ENCODE assay signal across 20 cellular contexts in the genomic region with DNA sequence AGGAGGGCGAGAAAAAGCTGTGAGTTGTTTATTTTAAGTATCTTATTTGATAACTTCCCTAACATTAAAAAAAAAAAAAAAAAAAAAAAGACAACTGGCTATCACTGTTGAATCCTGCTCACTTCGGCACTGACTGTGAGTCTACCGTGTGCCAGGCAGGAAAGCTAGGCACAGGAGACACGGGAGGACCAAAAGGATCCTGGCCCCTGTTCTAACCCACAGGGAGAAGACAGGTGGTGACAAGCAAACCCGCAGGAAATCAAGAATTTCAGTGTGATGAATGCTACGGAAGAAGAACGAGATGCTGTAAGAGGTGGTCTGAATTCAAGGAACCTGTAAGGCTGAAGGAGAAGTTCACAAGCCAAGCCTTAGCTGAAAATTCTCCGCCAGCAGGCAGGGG.
A peak's percentile ranks its signal among the peaks of the same experiment; 100 is the strongest.
DNase-seq lines count a peak whose midpoint lies in the region; ATAC-seq, FAIRE-seq and TF ChIP-seq lines count a peak whose summit lies in the region.
"Had no signal": no experiment of that assay in that cellular context is flagged by ENCODE, and none has a peak within 500 bp of the region (broad histone marks: within the 10 kb centered on the region; RNA-seq: fewer than 3 reads in every experiment).

No MANE protein-coding gene starts in this region.

- intact Hi-C loops in A673 (cut with micrococcal nuclease; ENCODE audit: unreplicated experiment), result loop anchor here (5.0 to 10.0 kb wide), 3 partner anchors 65 to 298 kb away; partner anchors contain the start of gene ATP9A
- intact Hi-C loops in PC-3 (cut with micrococcal nuclease), result loop anchor here (5.0 to 10.0 kb wide), 2 partner anchors 130 to 1958 kb away; partner anchors contain the start of genes ATP9A and ZNF217

- TF ChIP-seq RAD21 in H1 (IDR thresholded peaks at IDR 0.05 in 1 of 2, conservative IDR thresholded peaks at IDR 0.05 in 1 of 2; ENCODE audit: low read depth in 2 of 2, low read length in 2 of 2), result no peak

- no peak overlapping the region for H4K5ac ChIP-seq in H1 (ENCODE audit: insufficient read length, low read depth, low read length)

- H3K36me3 ChIP-seq in A673 (ENCODE audit: insufficient read depth, low read length, poor library complexity, severe bottlenecking) (no peaks in the 10 kb centered on the region), PC-3 (ENCODE audit: low read depth, low read length) (0 out of 2 replicates have a peak, but pooled peaks cover 2% of the 10 kb centered on the region), H1 (ENCODE audit: control insufficient read depth in 2 of 4, insufficient read depth in 4 of 4, low read length in 3 of 4) (no peaks in the 10 kb centered on the region), MM.1S (replicated peaks; ENCODE audit: insufficient read depth, low read length) (no peaks in the 10 kb centered on the region)

- H3K4me2 ChIP-seq in PC-3 (ENCODE audit: low read length) (no peak overlapping the region), H1 (ENCODE audit: insufficient read depth in 1 of 2, low read depth in 2 of 2, low read length in 2 of 2) (no peak overlapping the region), MM.1S (ENCODE audit: low read depth, low read length) (no peak overlapping the region)
- H3K4me2 ChIP-seq: GM23338 had no signal

- no peak for FAIRE-seq in H1 (lab: Jason Lieb, UNC)
- FAIRE-seq: A204.1, D721Med, GM12892, GM18507, HepG2 had no signal

- no peak overlapping the region for H2AFZ ChIP-seq in PC-3 (ENCODE audit: low read length)
- no peak overlapping the region for H2AFZ ChIP-seq in H1 (ENCODE audit: low read length)
- H2AFZ ChIP-seq in MM.1S (ENCODE audit: low read length), result no peak overlapping the region
- H2AFZ ChIP-seq: GM23338 had no signal

- H3K9ac ChIP-seq in PC-3 (ENCODE audit: low read length) (peak overlapping the region; percentile 93), H1 (replicated peaks in 1 of 4; ENCODE audit: extremely low read depth in 1 of 4, low read depth in 3 of 4, low read length in 3 of 4) (no peak overlapping the region), MM.1S (ENCODE audit: low read length) (no peak overlapping the region)

- H3K27me3 ChIP-seq in A673 (replicated peaks; ENCODE audit: insufficient read depth, low read depth, low read length, poor library complexity) (no peaks in the 10 kb centered on the region), PC-3 (ENCODE audit: low read length) (no peaks in the 10 kb centered on the region), H1 (replicated peaks in 1 of 4; ENCODE audit: control insufficient read depth in 3 of 4, extremely low read depth in 1 of 4, insufficient read depth in 3 of 4, low read length in 3 of 4) (no peaks in the 10 kb centered on the region), MM.1S (replicated peaks; ENCODE audit: insufficient read depth, low read length) (no peaks in the 10 kb centered on the region)

- H3K56ac ChIP-seq in H1 (replicated peaks; ENCODE audit: insufficient read length, low read depth, low read length), result no peak overlapping the region

- H2BK20ac ChIP-seq in H1 (ENCODE audit: low read length), result no peak overlapping the region

- 0 out of 2 replicates have a peak overlapping the region, but pooled peaks have one; percentile 34 for H2AK5ac ChIP-seq in H1 (ENCODE audit: low read depth, low read length)

- no peaks in the 10 kb centered on the region for H3K79me1 ChIP-seq in H1 (ENCODE audit: low read depth, low read length)

- no peak for ATAC-seq in PC-3
- ATAC-seq: GM23338, HCT116, HepG2 had no signal

- H3F3A ChIP-seq in PC-3 (ENCODE audit: low read length, unreplicated experiment) (peaks cover 6% of the 10 kb centered on the region), MM.1S (ENCODE audit: insufficient read depth, low read length) (no peaks in the 10 kb centered on the region)

- in situ Hi-C loops in G401 (cut with HindIII; ENCODE audit: low sequenced_read_pairs), result no loop called here

- H3K79me2 ChIP-seq in PC-3 (ENCODE audit: low read length), result peaks cover 12% of the 10 kb centered on the region
- no peaks in the 10 kb centered on the region for H3K79me2 ChIP-seq in H1 (ENCODE audit: control insufficient read depth in 1 of 2, insufficient read depth in 2 of 2, low read length in 2 of 2)
- no peaks in the 10 kb centered on the region for H3K79me2 ChIP-seq in MM.1S (ENCODE audit: low read length)

- no peak overlapping the region for H2BK15ac ChIP-seq in H1 (ENCODE audit: low read length)

- TF ChIP-seq POLR2A in H1 (IDR thresholded peaks at IDR 0.05; ENCODE audit: control extremely low read depth in 1 of 2, low read depth in 2 of 2, low read length in 2 of 2), result no peak

- H3K14ac ChIP-seq in H1 (ENCODE audit: insufficient read length), result no peak overlapping the region

- POLR2A ChIA-PET in A673 (lab: Charles Lee; ENCODE audit: low non-redundant PET), result interaction anchor here (0.7 kb wide), 1 partner anchor 224 kb away, joined by 11 read pairs; no protein-coding TSS in a partner anchor
- POLR2A ChIA-PET in PC-3 (lab: Charles Lee; ENCODE audit: unreplicated experiment), result no interaction called here
- POLR2A ChIA-PET in H1 (lab: Charles Lee; ENCODE audit: partially characterized antibody), result interaction anchor here (1.0 kb wide), 1 partner anchor 163 kb away, joined by 4 read pairs; no protein-coding TSS in a partner anchor

- TF ChIP-seq CTCF in A673 (conservative IDR thresholded peaks at IDR 0.05; ENCODE audit: low read depth, low read length) (no peak), PC-3 (conservative IDR thresholded peaks at IDR 0.05; ENCODE audit: low read depth, low read length) (no peak), H1 (IDR thresholded peaks at IDR 0.05; ENCODE audit: control extremely low read depth in 1 of 3, insufficient read depth in 1 of 3, low read depth in 1 of 3, low read length in 3 of 3) (peak in 1 of 3 experiments; percentile 16; a peak in 1 of 4 replicates), MM.1S (IDR thresholded peaks at IDR 0.05; ENCODE audit: low read length) (no peak)

- H3K18ac ChIP-seq in H1 (ENCODE audit: extremely low read depth, low read length), result no peak overlapping the region

- no peak overlapping the region for H3K4me3 ChIP-seq in A673 (ENCODE audit: low read depth, low read length, poor library complexity, severe bottlenecking)
- H3K4me3 ChIP-seq in PC-3 (ENCODE audit: low read length), result no peak overlapping the region
- H3K4me3 ChIP-seq in H1 (ENCODE audit: extremely low read depth in 1 of 4, insufficient read depth in 2 of 4, low read depth in 3 of 4, low read length in 4 of 4), result no peak overlapping the region
- no peak overlapping the region for H3K4me3 ChIP-seq in MM.1S (ENCODE audit: low read length)
- H3K4me3 ChIP-seq: GM23338 had no signal

- H3K4ac ChIP-seq in H1 (replicated peaks; ENCODE audit: insufficient read length, low read depth, low read length), result no peak overlapping the region

- H3K4me1 ChIP-seq in A673 (ENCODE audit: insufficient read depth, low read length, poor library complexity, severe bottlenecking) (peaks cover 59% of the 10 kb centered on the region), PC-3 (ENCODE audit: insufficient read depth, low read length) (peaks cover 49% of the 10 kb centered on the region), H1 (replicated peaks in 1 of 4; ENCODE audit: control insufficient read depth in 3 of 4, insufficient read depth in 4 of 4, low read length in 3 of 4) (no peaks in the 10 kb centered on the region), MM.1S (ENCODE audit: low read length) (no peaks in the 10 kb centered on the region)
- H3K4me1 ChIP-seq: Caco-2 had no signal

- no TSS peak for BruUV-seq in A673 (replicated peaks; lab: Mats Ljungman, UMichigan)
- BruUV-seq in PC-3 (replicated peaks; lab: Mats Ljungman, UMichigan), result no TSS peak

- CTCF ChIA-PET in A673 (lab: Charles Lee) (interaction anchor here (0.7 kb wide), 1 partner anchor 445 kb away, joined by 6 read pairs; no protein-coding TSS in a partner anchor), PC-3 (lab: Charles Lee) (interaction anchor here (0.7 to 1.5 kb wide), 3 partner anchors 29 to 419 kb away, joined by 4 to 8 read pairs (median 7); no protein-coding TSS in a partner anchor), H1 (lab: Charles Lee; ENCODE audit: partially characterized antibody) (interaction anchor here (0.8 to 5.1 kb wide), 8 partner anchors 9 to 540 kb away, joined by 3 to 66 read pairs (median 4); no protein-coding TSS in a partner anchor)

- H2BK12ac ChIP-seq in H1 (ENCODE audit: low read depth, low read length), result no peak overlapping the region

- no peak for DNase-seq in A673 (ENCODE audit: low spot score)
- peak; percentile 86 for DNase-seq in G401 (ENCODE audit: low spot score)
- no peak for DNase-seq in PC-3
- no peak for DNase-seq in H1 (ENCODE audit: low read depth in 1 of 2, low spot score in 2 of 2)
- DNase-seq in NCI-H2029 (lab: John Stamatoyannopoulos, UW), result no peak
- no peak for DNase-seq in MM.1S
- DNase-seq in NCI-H526 (lab: John Stamatoyannopoulos, UW), result no peak
- DNase-seq: AML-193; Caco-2; CD4-positive, alpha-beta T cell; GDM1; H7 had no signal

- whole genome bisulfite sequencing in H1 (ENCODE audit: extremely low coverage in 1 of 2, insufficient coverage in 1 of 2, insufficient read length in 1 of 2, insufficient replicate concordance in 2 of 2, low coverage in 1 of 2, low lambda C conversion rate in 2 of 2, missing lambda C conversion rate in 1 of 2), 2 experiments, result 90% methylated on average over 8 of the region's 8 CpGs; no CpG with 5 or more reads in 1 of the 2 experiments

- H3K23ac ChIP-seq in H1 (ENCODE audit: insufficient read length), result no peak overlapping the region

- H3K9me3 ChIP-seq in A673 (ENCODE audit: low read depth, low read length, poor library complexity, severe bottlenecking) (no peaks in the 10 kb centered on the region), PC-3 (ENCODE audit: low read length) (no peaks in the 10 kb centered on the region), H1 (ENCODE audit: insufficient read depth in 2 of 2, low read depth in 1 of 2, low read length in 1 of 2) (no peaks in the 10 kb centered on the region), MM.1S (replicated peaks; ENCODE audit: insufficient read depth, low read length) (no peaks in the 10 kb centered on the region)
- H3K9me3 ChIP-seq: Caco-2 had no signal

- H2BK120ac ChIP-seq in H1 (replicated peaks; ENCODE audit: low read depth, low read length), result no peak overlapping the region

- H2BK5ac ChIP-seq in H1 (ENCODE audit: low read depth, low read length), result no peak overlapping the region

- H4K20me1 ChIP-seq in PC-3 (ENCODE audit: low read length) (no peaks in the 10 kb centered on the region), H1 (replicated peaks in 1 of 2; ENCODE audit: control insufficient read depth in 1 of 2, insufficient read depth in 2 of 2, low read length in 2 of 2) (peaks cover 0 to 4% of the 10 kb centered on the region in 2 experiments), MM.1S (ENCODE audit: insufficient read depth, low read length) (no peaks in the 10 kb centered on the region)

- TF ChIP-seq EP300 in H1 (IDR thresholded peaks at IDR 0.05; ENCODE audit: borderline replicate concordance in 1 of 2, low read depth in 2 of 2, low read length in 2 of 2), result no peak

- no peak overlapping the region for H4K8ac ChIP-seq in H1 (ENCODE audit: extremely low read depth, insufficient read depth, low read length)

- H3K9me2 ChIP-seq in PC-3 (replicated peaks; ENCODE audit: low read length) (no peaks in the 10 kb centered on the region), MM.1S (replicated peaks; ENCODE audit: insufficient read depth, low read length) (no peaks in the 10 kb centered on the region)

- no peak overlapping the region for H4K91ac ChIP-seq in H1 (replicated peaks; ENCODE audit: insufficient read length, low read length)

- H3K27ac ChIP-seq in A673 (ENCODE audit: low read depth, low read length, poor library complexity, severe bottlenecking) (peak overlapping the region; percentile 78), PC-3 (ENCODE audit: low read length) (peak overlapping the region; percentile 98), H1 (ENCODE audit: low read depth, low read length) (no peak overlapping the region), MM.1S (ENCODE audit: low read length) (no peak overlapping the region)
- H3K27ac ChIP-seq: C4-2B had no signal

- H3K23me2 ChIP-seq in H1 (ENCODE audit: low read depth, low read length), result no peaks in the 10 kb centered on the region

Comparison
In these comparisons a context has a peak if more than half of its experiments do, and no peak if none do; other contexts are left out.
1. H3K27ac ChIP-seq: peak in A673 (single experiment) and PC-3 (single experiment); none in H1 (single experiment) and MM.1S (single experiment).